14 cellular contexts compared by ENCODE assay signal in genomic region chr1:26961826-26962225, GRCh38. TPM values are rescaled to one million over a fixed set of nuclear protein-coding genes. Genes with fewer than 3 reads are reported as not detected.
A peak's percentile ranks its signal among the peaks of the same experiment; 100 is the strongest.
DNase-seq lines count a peak whose midpoint lies in the region; ATAC-seq and TF ChIP-seq lines count a peak whose summit lies in the region.
"Had no signal": no experiment of that assay in that cellular context is flagged by ENCODE, and none has a peak within 500 bp of the region (broad histone marks: within the 10 kb centered on the region; RNA-seq: fewer than 3 reads in every experiment).

No MANE protein-coding gene starts in this region.

- no peak for TF ChIP-seq CTCF in astrocyte of the spinal cord (IDR thresholded peaks at IDR 0.05; ENCODE audit: low read depth, low read length)
- TF ChIP-seq CTCF in natural killer cell (IDR thresholded peaks at IDR 0.05), result no peak

- ATAC-seq in HG02938 (IDR thresholded peaks at IDR 0.05; ENCODE audit: unreplicated experiment) (no peak), natural killer cell (no peak), HG03378 (IDR thresholded peaks at IDR 0.05; ENCODE audit: unreplicated experiment) (no peak)
- ATAC-seq: naive thymus-derived CD8-positive, alpha-beta T cell had no signal

- intact Hi-C loops in natural killer cell (cut with micrococcal nuclease), result no loop called here

- no peak overlapping the region for H3K27ac Mint-ChIP-seq in natural killer cell

- no peaks in the 10 kb centered on the region for H3K36me3 Mint-ChIP-seq in natural killer cell
- H3K36me3 Mint-ChIP-seq: naive thymus-derived CD8-positive, alpha-beta T cell had no signal

- H3K9me3 Mint-ChIP-seq in natural killer cell, result no peaks in the 10 kb centered on the region
- H3K9me3 Mint-ChIP-seq: naive thymus-derived CD8-positive, alpha-beta T cell had no signal

- H3K4me3 Mint-ChIP-seq in natural killer cell, result no peak overlapping the region

- H3K4me3 ChIP-seq in astrocyte of the spinal cord (ENCODE audit: low read depth, low read length), result no peak overlapping the region
- H3K4me3 ChIP-seq: cardiac muscle cell had no signal

- H3K4me1 Mint-ChIP-seq in natural killer cell, result peaks cover 6% of the 10 kb centered on the region in 2 donors

- DNase-seq in AG20443 (ENCODE audit: low spot score) (peak; percentile 68), LHCN-M2 (ENCODE audit: low read depth) (peak; percentile 93), astrocyte of the spinal cord (ENCODE audit: low read depth, low spot score) (peak; percentile 82), iris pigment epithelial cell (ENCODE audit: low read depth) (peak; percentile 99), natural killer cell (no peak), midbrain (lab: John Stamatoyannopoulos, UW) (no peak)
- DNase-seq: H7; naive thymus-derived CD8-positive, alpha-beta T cell; NCI-H2171 treated with DMSO at 0.1 percent for 48 hours; stimulated activated CD4-positive, alpha-beta T cell treated with anti-CD3 and anti-CD28 coated beads, Interleukin-2, amount 100 ng/mL, for 48 hours had no signal

- in situ Hi-C loops in astrocyte of the spinal cord (cut with HindIII; ENCODE audit: low sequenced_read_pairs), result no loop called here

- H3K27me3 Mint-ChIP-seq in natural killer cell (ENCODE audit: low read depth in 2 of 2), result peaks cover 34 to 49% of the 10 kb centered on the region in 2 donors

RNA-seq across cellular contexts. Expression of gene KDF1, which starts 1.6 kb away (rescaled TPM):
- total RNA-seq in LHCN-M2 (2014; rRNA removed) (not detected in 2 replicates), natural killer cell (under 1 TPM in 2 of 3 donors, not detected in 1; 0.20 to 0.52 TPM)
- polyA plus RNA-seq in LHCN-M2 (2012), result not detected
- total RNA-seq: subcutaneous adipose tissue had no signal

RNA-seq across cellular contexts. Expression of gene TRNP1, which starts 31.7 kb away (rescaled TPM):
- total RNA-seq in LHCN-M2 (2014; rRNA removed), result 22.4 and 27.0 TPM in 2 replicates
- 16.7 TPM for polyA plus RNA-seq in LHCN-M2 (2012)
- total RNA-seq in natural killer cell, result 1 to 10 TPM in 1 of 3 donors, under 1 TPM in 2; 0.18 to 3.0 (median 0.95) TPM
- total RNA-seq: naive thymus-derived CD8-positive, alpha-beta T cell had no signal
- polyA plus RNA-seq: naive thymus-derived CD8-positive, alpha-beta T cell had no signal

RNA-seq across cellular contexts. Expression of gene NUDC, which starts 40.3 kb away (rescaled TPM):
- total RNA-seq in LHCN-M2 (2014; rRNA removed) (67.1 and 71.5 TPM in 2 replicates), natural killer cell (10 to 100 TPM; 43.6 to 46.6 (median 43.7) TPM)
- 121 TPM for polyA plus RNA-seq in LHCN-M2 (2012)

RNA-seq across cellular contexts. Expression of gene NR0B2, which starts 48.1 kb away (rescaled TPM):
- total RNA-seq in LHCN-M2 (2014; rRNA removed), result not detected in 2 replicates
- not detected for polyA plus RNA-seq in LHCN-M2 (2012)
- not detected for total RNA-seq in natural killer cell
- total RNA-seq: H7; naive thymus-derived CD8-positive, alpha-beta T cell; subcutaneous adipose tissue had no signal

RNA-seq across cellular contexts. Expression of gene TENT5B, which starts 50.8 kb away (rescaled TPM):
- 3.3 and 3.6 TPM in 2 replicates for total RNA-seq in LHCN-M2 (2014; rRNA removed)
- 5.8 TPM for polyA plus RNA-seq in LHCN-M2 (2012)
- total RNA-seq in natural killer cell, result under 1 TPM in 1 of 3 donors, not detected in 2; 0.40 TPM
- total RNA-seq: naive thymus-derived CD8-positive, alpha-beta T cell had no signal
- polyA plus RNA-seq: naive thymus-derived CD8-positive, alpha-beta T cell had no signal

Comparison
In these comparisons a context has a peak if more than half of its experiments do, and no peak if none do; other contexts are left out.
1. DNase-seq: peak in AG20443 (single experiment), LHCN-M2 (single experiment), astrocyte of the spinal cord (single experiment) and iris pigment epithelial cell (single experiment); none in natural killer cell (single experiment) and midbrain (single experiment).